Comparison of ENCODE assay signal across 5 cellular contexts in the genomic region with DNA sequence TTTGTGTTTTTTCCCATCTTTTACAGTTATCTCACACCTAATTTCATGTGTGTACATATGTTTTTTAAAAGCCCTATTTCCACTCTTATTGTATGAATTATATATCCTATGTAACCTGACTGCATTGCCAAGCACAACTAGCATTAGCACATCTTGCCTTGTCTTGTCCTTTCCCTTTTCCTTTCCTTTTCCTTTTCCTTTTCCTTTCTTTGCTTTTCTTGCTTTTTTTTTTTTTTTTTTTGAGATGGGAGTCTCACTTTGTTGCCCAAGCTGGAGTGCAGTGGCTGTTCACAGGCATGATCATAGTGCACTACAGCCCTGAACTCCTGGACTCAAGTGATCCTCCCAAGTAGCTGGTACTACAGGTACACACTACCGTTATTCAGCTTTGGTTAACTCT.
"Had no signal": no experiment of that assay in that cellular context is flagged by ENCODE, and none has a peak within 500 bp of the region (broad histone marks: within the 10 kb centered on the region; RNA-seq: fewer than 3 reads in every experiment).

No MANE protein-coding gene starts in this region.

- DNase-seq: H9, HFFc6 had no signal

- H3K9me3 Mint-ChIP-seq: GM23338, H9, HFFc6, IgD-negative memory B cell had no signal

- H3K27ac Mint-ChIP-seq: GM23338, H9, HFFc6, IgD-negative memory B cell had no signal

- H3K4me1 Mint-ChIP-seq: IgD-negative memory B cell had no signal

- ATAC-seq: GM23338, HepG2 had no signal

- H3K4me3 Mint-ChIP-seq: GM23338, H9, HFFc6, IgD-negative memory B cell had no signal

- H3K27me3 Mint-ChIP-seq: IgD-negative memory B cell had no signal
